21 cellular contexts compared by ENCODE assay signal in the genomic region with DNA sequence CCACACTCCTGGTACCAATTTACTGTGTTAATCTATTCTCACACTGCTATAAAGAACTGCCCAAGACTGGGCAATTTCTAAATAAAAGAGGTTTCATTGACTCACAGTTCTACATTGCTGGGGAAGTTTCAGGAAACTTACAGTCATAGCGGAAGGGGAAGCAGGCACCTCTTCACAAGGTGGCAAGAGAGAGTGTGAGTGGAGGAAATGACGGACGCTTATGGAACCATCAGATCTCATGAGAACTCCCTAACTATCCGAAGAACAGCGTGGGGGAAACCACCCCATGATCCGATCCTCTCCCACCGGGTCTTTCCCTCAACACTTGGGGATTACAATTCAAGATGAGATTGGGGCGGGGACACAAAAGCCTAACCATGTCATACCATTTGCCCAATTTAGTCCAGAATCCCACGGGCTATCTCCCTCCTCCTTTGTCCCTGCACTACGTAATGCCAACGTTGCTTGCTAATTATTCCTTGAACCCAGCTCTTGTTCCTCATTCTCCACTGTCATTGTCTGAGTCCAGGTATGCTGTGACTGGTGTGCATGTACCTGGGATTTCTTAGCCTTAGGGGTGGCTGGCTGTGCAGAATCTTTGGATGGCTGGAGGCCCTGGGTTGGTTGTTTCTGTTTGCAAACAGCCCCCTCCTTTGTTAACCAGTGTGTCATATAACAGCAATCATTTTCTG. TPM values are rescaled to one million over a fixed set of nuclear protein-coding genes. Genes with fewer than 3 reads are reported as not detected.
DNase-seq lines count a peak whose midpoint lies in the region; ATAC-seq, FAIRE-seq and TF ChIP-seq lines count a peak whose summit lies in the region.
"Had no signal": no experiment of that assay in that cellular context is flagged by ENCODE, and none has a peak within 500 bp of the region (broad histone marks: within the 10 kb centered on the region; RNA-seq: fewer than 3 reads in every experiment).

No MANE protein-coding gene starts in this region.

- H4K20me1 ChIP-seq in HepG2 (ENCODE audit: insufficient read depth, low read length), result no peaks in the 10 kb centered on the region
- no peaks in the 10 kb centered on the region for H4K20me1 ChIP-seq in GM12878 (ENCODE audit: control insufficient read depth, insufficient read depth)

- ATAC-seq in HepG2 (no peak), right lobe of liver (no peak), GM12878 (no peak), sciatic nerve (no peak), HG03135 (IDR thresholded peaks at IDR 0.05; ENCODE audit: unreplicated experiment) (no peak)
- ATAC-seq: A549; CD8-positive, alpha-beta T cell had no signal

- H3K4me3 ChIP-seq in HepG2 (replicated peaks in 1 of 3; ENCODE audit: insufficient read depth in 1 of 3, low read depth in 2 of 3, low read length in 3 of 3) (no peak overlapping the region), right lobe of liver (no peak overlapping the region), GM12878 (no peak overlapping the region)
- H3K4me3 ChIP-seq: A549 had no signal

- TF ChIP-seq EP300 in HepG2 (IDR thresholded peaks at IDR 0.05; ENCODE audit: low read depth in 2 of 2, low read length in 2 of 2) (no peak), HepG2 (CRISPR knock-in tag; IDR thresholded peaks at IDR 0.05; ENCODE audit: borderline replicate concordance) (no peak), GM12878 (IDR thresholded peaks at IDR 0.05; ENCODE audit: borderline replicate concordance in 1 of 2, control insufficient read depth in 1 of 2, low read depth in 2 of 2, low read length in 2 of 2) (no peak)

- intact Hi-C loops in HepG2 (cut with micrococcal nuclease; ENCODE audit: unreplicated experiment), result no loop called here
- intact Hi-C loops in right lobe of liver (cut with DNase I), result loop anchor here in 1 of 2 donors (10.0 kb wide), 1 partner anchor 120 kb away; no protein-coding TSS in a partner anchor
- intact Hi-C loops in GM12878 (cut with micrococcal nuclease; ENCODE audit: unreplicated experiment), result no loop called here
- intact Hi-C loops in sciatic nerve (cut with DNase I), result no loop called here

- no peak overlapping the region for H2AFZ ChIP-seq in HepG2 (ENCODE audit: low read length)
- no peak overlapping the region for H2AFZ ChIP-seq in GM12878 (ENCODE audit: control insufficient read depth, low read depth, low read length)

- BruUV-seq in HepG2 (replicated peaks; lab: Mats Ljungman, UMichigan), result no TSS peak
- BruUV-seq in GM12878 (replicated peaks; lab: Mats Ljungman, UMichigan), result TSS peak; percentile 33

- no peak for FAIRE-seq in HepG2 (lab: Jason Lieb, UNC)
- FAIRE-seq in GM12878 (lab: Jason Lieb, UNC), result no peak
- FAIRE-seq: A549, D721Med, G401.6, GM12892, GM19239 had no signal

- SMC1A ChIA-PET in GM12878 (lab: Charles Lee; ENCODE audit: uncharacterized antibody, unreplicated experiment), result no interaction called here

- peaks cover 86% of the 10 kb centered on the region for H3K4me1 ChIP-seq in HepG2 (ENCODE audit: insufficient read depth, low read length)
- H3K4me1 ChIP-seq in right lobe of liver, result peaks cover 0 to 6% (median 0%) of the 10 kb centered on the region in 4 donors
- H3K4me1 ChIP-seq in GM12878 (ENCODE audit: control insufficient read depth, insufficient read depth, low read length), result peaks cover 2% of the 10 kb centered on the region
- H3K4me1 ChIP-seq: A549, BE2C had no signal

- 0 out of 2 replicates have a peak overlapping the region, but pooled peaks have one; percentile 32 for H3K9ac ChIP-seq in HepG2 (ENCODE audit: insufficient read depth, low read depth, low read length)
- no peak overlapping the region for H3K9ac ChIP-seq in GM12878 (ENCODE audit: control insufficient read depth, insufficient read depth, low read length)

- RAD21 ChIA-PET in GM12878 (lab: Charles Lee; ENCODE audit: unreplicated experiment), result no interaction called here

- peak overlapping the region; percentile 85 for H3K4me2 ChIP-seq in HepG2 (ENCODE audit: low read depth, low read length)
- H3K4me2 ChIP-seq in GM12878 (ENCODE audit: control insufficient read depth, insufficient read depth), result no peak overlapping the region
- H3K4me2 ChIP-seq: A549 had no signal

- DNase-seq in HepG2 (ENCODE audit: low spot score) (no peak), right lobe of liver (no peak), GM12878 (ENCODE audit: low read depth, low spot score) (no peak), sciatic nerve (ENCODE audit: low spot score) (peak; percentile 28)
- DNase-seq in stimulated activated naive CD4-positive, alpha-beta T cell treated with Interleukin-2 at 50 U/mL for 16 hours (lab: John Stamatoyannopoulos, UW), result no peak
- DNase-seq: BE2C; CD8-positive, alpha-beta T cell; COR-L47; DMS153; DMS79 treated with DMSO at 0.1 percent for 48 hours; EL; GOT3; H9 had no signal

- H3K27me3 ChIP-seq in HepG2 (ENCODE audit: control insufficient read depth in 1 of 2, insufficient read depth in 2 of 2, low read length in 2 of 2), result no peaks in the 10 kb centered on the region
- H3K27me3 ChIP-seq in right lobe of liver, result no peaks in the 10 kb centered on the region
- no peaks in the 10 kb centered on the region; a peak in 1 of 4 replicates for H3K27me3 ChIP-seq in GM12878 (replicated peaks in 1 of 2; ENCODE audit: control insufficient read depth in 2 of 2, insufficient read depth in 2 of 2, low read length in 1 of 2)

- WGBS in HepG2 (ENCODE audit: low lambda C conversion rate), result 93% methylated on average over 11 of the region's 11 CpGs
- 95% methylated on average over 7 of the region's 11 CpGs for WGBS in right lobe of liver (ENCODE audit: insufficient coverage, low coverage, low lambda C conversion rate, missing lambda C conversion rate)
- 52% methylated on average over 11 of the region's 11 CpGs for WGBS in GM12878 (ENCODE audit: insufficient coverage, insufficient replicate concordance, low lambda C conversion rate, missing lambda C conversion rate)

- TF ChIP-seq POLR2A in HepG2 (IDR thresholded peaks at IDR 0.05; ENCODE audit: insufficient read depth in 1 of 2, low read depth in 2 of 2, low read length in 2 of 2) (no peak), right lobe of liver (IDR thresholded peaks at IDR 0.05) (no peak), GM12878 (IDR thresholded peaks at IDR 0.05; ENCODE audit: low read depth, low read length) (no peak)

- H3K27ac ChIP-seq in HepG2 (ENCODE audit: extremely low read length, insufficient read depth, low read length) (peak overlapping the region; percentile 19), right lobe of liver (no peak overlapping the region), GM12878 (ENCODE audit: control insufficient read depth, insufficient read depth) (no peak overlapping the region)
- H3K27ac ChIP-seq: A549, C4-2B, HL-60 had no signal

- H3K79me2 ChIP-seq in HepG2 (ENCODE audit: insufficient read depth, low read length), result peaks cover 47% of the 10 kb centered on the region
- no peaks in the 10 kb centered on the region for H3K79me2 ChIP-seq in GM12878 (ENCODE audit: control insufficient read depth, insufficient read depth, low read length)

- TF ChIP-seq CTCF in HepG2 (CRISPR knock-in tag; IDR thresholded peaks at IDR 0.05) (no peak), right lobe of liver (IDR thresholded peaks at IDR 0.05) (no peak), GM12878 (IDR thresholded peaks at IDR 0.05 in 2 of 3, conservative IDR thresholded peaks at IDR 0.05 in 1 of 3; ENCODE audit: control insufficient read depth in 2 of 3, extremely low read depth in 1 of 3, insufficient read depth in 1 of 3, low read depth in 3 of 3, low read length in 3 of 3) (no peak)

- in situ Hi-C loops in HepG2 (cut with HindIII; ENCODE audit: extremely low pct_ligation_motif_present, low pct_unique_long_range_greater_than_20kb), result no loop called here
- in situ Hi-C loops in GM12878 (cut with MboI), result no loop called here

- H3K9me3 ChIP-seq in HepG2 (ENCODE audit: low read length) (no peaks in the 10 kb centered on the region), right lobe of liver (no peaks in the 10 kb centered on the region), GM12878 (replicated peaks; ENCODE audit: control insufficient read depth, insufficient read depth, low read length) (peaks cover 14% of the 10 kb centered on the region; the same call in 1 of the 3 replicates)
- H3K9me3 ChIP-seq: A549, BE2C had no signal

- TF ChIP-seq RAD21 in HepG2 (CRISPR knock-in tag; IDR thresholded peaks at IDR 0.05), result no peak
- TF ChIP-seq RAD21 in GM12878 (IDR thresholded peaks at IDR 0.05; ENCODE audit: insufficient read depth, low read depth, low read length), result no peak

- H3K36me3 ChIP-seq in HepG2 (replicated peaks in 1 of 2; ENCODE audit: control insufficient read depth in 1 of 2, insufficient read depth in 2 of 2, low read length in 2 of 2) (peaks cover 6 to 25% of the 10 kb centered on the region in 2 experiments), right lobe of liver (no peaks in the 10 kb centered on the region), GM12878 (ENCODE audit: control insufficient read depth in 2 of 2, insufficient read depth in 2 of 2, low read length in 1 of 2) (no peaks in the 10 kb centered on the region)
- H3K36me3 ChIP-seq: BE2C had no signal

- CTCF ChIA-PET in HepG2 (lab: Yijun Ruan, JAX; ENCODE audit: low intra/inter-chr PET ratio, low total read pairs), result no interaction called here
- CTCF ChIA-PET in GM12878 (lab: Yijun Ruan, JAX), result interaction anchor here (1.0 kb wide), 1 partner anchor 128 kb away, joined by 3 read pairs; no protein-coding TSS in a partner anchor

- POLR2A ChIA-PET in HepG2 (lab: Yijun Ruan, JAX), result no interaction called here
- POLR2A ChIA-PET in GM12878 (lab: Charles Lee), result no interaction called here

RNA-seq across cellular contexts. Expression of a gene that starts 3.4 kb away (rescaled TPM):
- total RNA-seq in HepG2 (2016; rRNA removed; fragmentation: Illumina TruSeq; extraction: Trizol), result 2.2 and 4.7 TPM in 2 replicates
- total RNA-seq in HepG2 (2016; cell fraction: cytosol; rRNA removed; fragmentation: Illumina TruSeq; extraction: Trizol; ENCODE audit: low read depth), result 4.8 and 7.9 TPM in 2 replicates
- 1.9 and 4.8 TPM in 2 replicates for total RNA-seq in HepG2 (2016; cell fraction: insoluble cytoplasmic fraction; rRNA removed; fragmentation: Illumina TruSeq; extraction: Trizol)
- total RNA-seq in HepG2 (2016; cell fraction: membrane; rRNA removed; fragmentation: Illumina TruSeq; extraction: Trizol), result 3.9 and 5.7 TPM in 2 replicates
- 3.7 and 5.7 TPM in 2 replicates for total RNA-seq in HepG2 (2016; cell fraction: nucleus; rRNA removed; fragmentation: Illumina TruSeq; extraction: Trizol)
- 60.5 and 75.7 TPM in 2 replicates for polyA plus RNA-seq in HepG2 (2011; rRNA removed)
- 43.3 TPM in 2 replicates for polyA plus RNA-seq in HepG2 (2011; cell fraction: cytosol; rRNA removed)
- polyA plus RNA-seq in HepG2 (2011; cell fraction: nucleus; rRNA removed), result 156 and 196 TPM in 2 replicates
- 56.2 and 56.6 TPM in 2 replicates for polyA plus RNA-seq in HepG2 (2012)
- 6.6 and 6.7 TPM in 2 replicates for polyA plus RNA-seq in HepG2 (2016; cell fraction: cytosol; fragmentation: Illumina TruSeq; extraction: Trizol; ENCODE audit: low read depth)
- polyA plus RNA-seq in HepG2 (2016; cell fraction: insoluble cytoplasmic fraction; fragmentation: Illumina TruSeq; extraction: Trizol; ENCODE audit: low read depth), result 3.7 and 4.6 TPM in 2 replicates
- polyA plus RNA-seq in HepG2 (2016; cell fraction: membrane; fragmentation: Illumina TruSeq; extraction: Trizol; ENCODE audit: low read depth), result 5.4 and 6.6 TPM in 2 replicates
- polyA plus RNA-seq in HepG2 (2016; cell fraction: nucleus; fragmentation: Illumina TruSeq; extraction: Trizol; ENCODE audit: insufficient read depth, low read depth), result 16.4 and 17.2 TPM in 2 replicates
- 0.58 and 57.9 TPM in 2 replicates for polyA minus RNA-seq in HepG2 (2011; rRNA and poly(A)+ RNA removed; ENCODE audit: low replicate concordance)
- 15.7 and 18.4 TPM in 2 replicates for polyA minus RNA-seq in HepG2 (2011; cell fraction: cytosol; rRNA and poly(A)+ RNA removed)
- polyA minus RNA-seq in HepG2 (2011; cell fraction: nucleus; rRNA and poly(A)+ RNA removed), result 38.0 and 53.5 TPM in 2 replicates
- total RNA-seq in right lobe of liver, result 1 to 10 TPM; 1.2 to 2.8 (median 2.4) TPM
- total RNA-seq in GM12878 (2013; cell fraction: nucleolus; rRNA removed), result 5.9 and 7.0 TPM in 2 replicates
- 0.54 and 0.85 TPM in 2 replicates for total RNA-seq in GM12878 (2014; rRNA removed)
- 0.31 and 0.69 TPM in 2 replicates for total RNA-seq in GM12878 (2014; rRNA removed; fragmentation: Illumina TruSeq; extraction: Trizol)
- 0.90 and 1.2 TPM in 2 replicates for total RNA-seq in GM12878 (2021)
- 1.5 TPM for polyA plus RNA-seq in GM12878 (2011; ENCODE audit: low read depth)
- 0.29 and 0.42 TPM in 2 replicates for polyA plus RNA-seq in GM12878 (2011; rRNA removed)
- polyA plus RNA-seq in GM12878 (2011; cell fraction: cytosol; rRNA removed), result 0.32 and 0.45 TPM in 2 replicates
- 0.69 and 1.4 TPM in 2 replicates for polyA plus RNA-seq in GM12878 (2011; cell fraction: nucleus; rRNA removed)
- polyA plus RNA-seq in GM12878 (2012), result 2.7 and 3.0 TPM in 2 replicates
- polyA plus RNA-seq in GM12878 (2014; fragmentation: Illumina TruSeq; extraction: Trizol), result 0.44 and 0.88 TPM in 2 replicates
- polyA plus RNA-seq in GM12878 (2014; fragmentation: Nextera tagmentation; extraction: Ambion mirVana), result under 1 TPM; 0.06 to 0.42 TPM
- polyA plus RNA-seq in GM12878 (2014; rRNA removed), result 1.1 TPM in 2 replicates
- under 1 TPM; 0.44 to 1.00 TPM for polyA plus RNA-seq in GM12878 (2016; fragmentation: Nextera tagmentation; extraction: Ambion mirVana)
- 0.10 and 0.29 TPM in 2 replicates for polyA minus RNA-seq in GM12878 (2011; rRNA and poly(A)+ RNA removed)
- polyA minus RNA-seq in GM12878 (2011; cell fraction: cytosol; rRNA and poly(A)+ RNA removed), result 0.42 TPM in 1 of 2 replicates, not detected in the other
- 0.12 and 0.19 TPM in 2 replicates for polyA minus RNA-seq in GM12878 (2011; cell fraction: nucleus; rRNA and poly(A)+ RNA removed)
- total RNA-seq in sciatic nerve, result 5.4 TPM
- total RNA-seq: CD8-positive, alpha-beta T cell had no signal

RNA-seq across cellular contexts. Expression of a gene that starts 22.9 kb away (rescaled TPM):
- total RNA-seq in HepG2 (2016; rRNA removed; fragmentation: Illumina TruSeq; extraction: Trizol), result 58.7 and 69.2 TPM in 2 replicates
- total RNA-seq in HepG2 (2016; cell fraction: cytosol; rRNA removed; fragmentation: Illumina TruSeq; extraction: Trizol; ENCODE audit: low read depth), result 14.8 and 15.0 TPM in 2 replicates
- 59.9 and 75.2 TPM in 2 replicates for total RNA-seq in HepG2 (2016; cell fraction: insoluble cytoplasmic fraction; rRNA removed; fragmentation: Illumina TruSeq; extraction: Trizol)
- total RNA-seq in HepG2 (2016; cell fraction: membrane; rRNA removed; fragmentation: Illumina TruSeq; extraction: Trizol), result 28.9 and 32.1 TPM in 2 replicates
- total RNA-seq in HepG2 (2016; cell fraction: nucleus; rRNA removed; fragmentation: Illumina TruSeq; extraction: Trizol), result 32.0 and 37.9 TPM in 2 replicates
- polyA plus RNA-seq in HepG2 (2011; rRNA removed), result 78.5 and 95.5 TPM in 2 replicates
- 55.6 and 71.5 TPM in 2 replicates for polyA plus RNA-seq in HepG2 (2011; cell fraction: cytosol; rRNA removed)
- 68.9 and 76.8 TPM in 2 replicates for polyA plus RNA-seq in HepG2 (2011; cell fraction: nucleus; rRNA removed)
- polyA plus RNA-seq in HepG2 (2012), result 143 and 171 TPM in 2 replicates
- polyA plus RNA-seq in HepG2 (2016; cell fraction: cytosol; fragmentation: Illumina TruSeq; extraction: Trizol; ENCODE audit: low read depth), result 10.8 and 12.4 TPM in 2 replicates
- 79.7 and 83.7 TPM in 2 replicates for polyA plus RNA-seq in HepG2 (2016; cell fraction: insoluble cytoplasmic fraction; fragmentation: Illumina TruSeq; extraction: Trizol; ENCODE audit: low read depth)
- 23.3 and 24.5 TPM in 2 replicates for polyA plus RNA-seq in HepG2 (2016; cell fraction: membrane; fragmentation: Illumina TruSeq; extraction: Trizol; ENCODE audit: low read depth)
- 76.1 and 83.0 TPM in 2 replicates for polyA plus RNA-seq in HepG2 (2016; cell fraction: nucleus; fragmentation: Illumina TruSeq; extraction: Trizol; ENCODE audit: insufficient read depth, low read depth)
- polyA minus RNA-seq in HepG2 (2011; rRNA and poly(A)+ RNA removed; ENCODE audit: low replicate concordance), result 20.6 and 28.7 TPM in 2 replicates
- 26.5 and 26.6 TPM in 2 replicates for polyA minus RNA-seq in HepG2 (2011; cell fraction: cytosol; rRNA and poly(A)+ RNA removed)
- 50.9 and 51.7 TPM in 2 replicates for polyA minus RNA-seq in HepG2 (2011; cell fraction: nucleus; rRNA and poly(A)+ RNA removed)
- 10 to 100 TPM; 12.9 to 24.6 (median 19.1) TPM for total RNA-seq in right lobe of liver
- total RNA-seq in GM12878 (2013; cell fraction: nucleolus; rRNA removed), result 85.5 and 95.3 TPM in 2 replicates
- total RNA-seq in GM12878 (2014; rRNA removed), result 59.6 and 66.0 TPM in 2 replicates
- 80.1 and 81.4 TPM in 2 replicates for total RNA-seq in GM12878 (2014; rRNA removed; fragmentation: Illumina TruSeq; extraction: Trizol)
- total RNA-seq in GM12878 (2021), result 70.5 and 75.8 TPM in 2 replicates
- polyA plus RNA-seq in GM12878 (2011; ENCODE audit: low read depth), result 75.2 TPM
- polyA plus RNA-seq in GM12878 (2011; rRNA removed), result 111 and 136 TPM in 2 replicates
- 59.4 and 61.2 TPM in 2 replicates for polyA plus RNA-seq in GM12878 (2011; cell fraction: cytosol; rRNA removed)
- polyA plus RNA-seq in GM12878 (2011; cell fraction: nucleus; rRNA removed), result 56.3 and 67.5 TPM in 2 replicates
- 87.9 and 97.2 TPM in 2 replicates for polyA plus RNA-seq in GM12878 (2012)
- 108 and 117 TPM in 2 replicates for polyA plus RNA-seq in GM12878 (2014; fragmentation: Illumina TruSeq; extraction: Trizol)
- polyA plus RNA-seq in GM12878 (2014; fragmentation: Nextera tagmentation; extraction: Ambion mirVana), result 10 to 100 TPM; 66.6 to 94.1 TPM
- polyA plus RNA-seq in GM12878 (2014; rRNA removed), result 92.0 and 98.7 TPM in 2 replicates
- polyA plus RNA-seq in GM12878 (2016; fragmentation: Nextera tagmentation; extraction: Ambion mirVana), result 100 to 1,000 TPM; 128 to 136 TPM
- polyA minus RNA-seq in GM12878 (2011; rRNA and poly(A)+ RNA removed), result 36.1 and 58.9 TPM in 2 replicates
- polyA minus RNA-seq in GM12878 (2011; cell fraction: cytosol; rRNA and poly(A)+ RNA removed), result 19.6 and 20.0 TPM in 2 replicates
- 25.4 and 29.8 TPM in 2 replicates for polyA minus RNA-seq in GM12878 (2011; cell fraction: nucleus; rRNA and poly(A)+ RNA removed)
- 39.9 TPM for total RNA-seq in sciatic nerve
